ENCODE assay signal across 15 cellular contexts in the genomic region with DNA sequence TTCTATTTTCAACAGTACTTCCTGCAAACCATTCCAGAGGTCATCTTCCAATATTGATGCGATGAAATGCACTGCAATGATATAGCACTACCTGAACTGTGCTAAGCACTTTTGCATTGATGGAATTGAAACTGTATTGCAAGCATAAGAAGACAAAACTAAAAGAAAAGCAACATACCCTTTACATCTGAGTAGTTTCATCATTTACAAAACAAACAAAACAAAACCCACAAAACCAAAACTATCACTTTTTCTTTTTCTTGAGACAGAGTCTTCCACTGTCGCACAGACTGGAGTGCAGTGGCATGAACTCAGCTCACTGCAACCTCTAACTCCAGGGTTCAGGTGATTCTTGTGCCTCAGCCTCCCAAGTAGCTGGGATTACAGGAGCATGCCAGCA.
DNase-seq lines count a peak whose midpoint lies in the region; ATAC-seq and TF ChIP-seq lines count a peak whose summit lies in the region.
"Had no signal": no experiment of that assay in that cellular context is flagged by ENCODE, and none has a peak within 500 bp of the region (broad histone marks: within the 10 kb centered on the region; RNA-seq: fewer than 3 reads in every experiment).

No MANE protein-coding gene starts in this region.

- H3K27me3 ChIP-seq in WERI-Rb-1 (ENCODE audit: insufficient read depth, low read depth, severe bottlenecking): no peaks in the 10 kb centered on the region
- no peaks in the 10 kb centered on the region for H3K27me3 ChIP-seq in colonic mucosa
- H3K27me3 ChIP-seq: SJSA1 had no signal

- ATAC-seq in GM18870 (IDR thresholded peaks at IDR 0.05; ENCODE audit: unreplicated experiment) (peak; percentile 59), GM21390 (IDR thresholded peaks at IDR 0.05; ENCODE audit: unreplicated experiment) (peak; percentile 59), GM21528 (IDR thresholded peaks at IDR 0.05; ENCODE audit: low FRiP score, unreplicated experiment) (no peak)
- ATAC-seq: GM23338, HCT116 had no signal

- H3K4me1 ChIP-seq in colonic mucosa: peaks cover 5% of the 10 kb centered on the region

- H3K9me3 ChIP-seq in WERI-Rb-1 (ENCODE audit: severe bottlenecking) (no peaks in the 10 kb centered on the region), colonic mucosa (no peaks in the 10 kb centered on the region)
- H3K9me3 ChIP-seq: SJSA1 had no signal

- H3K4me3 ChIP-seq in WERI-Rb-1 (ENCODE audit: low read depth, low read length) (no peak overlapping the region), colonic mucosa (no peak overlapping the region)
- H3K4me3 ChIP-seq: GM23338, SJSA1 had no signal

- intact Hi-C loops in colonic mucosa (cut with DNase I): loop anchor here (2.0 kb wide), 1 partner anchor 205 kb away; no protein-coding TSS in a partner anchor

- no peak overlapping the region for H3K9ac ChIP-seq in colonic mucosa (ENCODE audit: low read depth in 2 of 2, low read length in 2 of 2)

- H3K27ac ChIP-seq in C4-2B: peak overlapping the region; percentile 22; the same call in 1 of the 2 replicates
- peak overlapping the region; percentile 4; the same call in 1 of the 2 replicates for H3K27ac ChIP-seq in VCaP
- no peak overlapping the region for H3K27ac ChIP-seq in WERI-Rb-1
- no peak overlapping the region for H3K27ac ChIP-seq in colonic mucosa
- H3K27ac ChIP-seq: SJSA1 had no signal

- no peak for DNase-seq in WERI-Rb-1
- DNase-seq in colonic mucosa: no peak
- DNase-seq: GF-D8, KG1, NCI-H2081 treated with DMSO at 0.1 percent for 48 hours, NCI-H510A, NCI-H82 had no signal

- TF ChIP-seq CTCF in C4-2B (conservative IDR thresholded peaks at IDR 0.05) (no peak), VCaP (conservative IDR thresholded peaks at IDR 0.05) (no peak), WERI-Rb-1 (IDR thresholded peaks at IDR 0.05; ENCODE audit: low read depth, low read length) (no peak), colonic mucosa (IDR thresholded peaks at IDR 0.05) (no peak)

- no peaks in the 10 kb centered on the region for H3K36me3 ChIP-seq in WERI-Rb-1
- H3K36me3 ChIP-seq in colonic mucosa: no peaks in the 10 kb centered on the region
- H3K36me3 ChIP-seq: SJSA1 had no signal

Comparison
In these comparisons a context has a peak if more than half of its experiments do, and no peak if none do; other contexts are left out.
1. H3K27ac ChIP-seq: peak in C4-2B (single experiment) and VCaP (single experiment); none in WERI-Rb-1 (single experiment) and colonic mucosa (single experiment).